Comparison of ENCODE assay signal across 23 cellular contexts in the genomic region with DNA sequence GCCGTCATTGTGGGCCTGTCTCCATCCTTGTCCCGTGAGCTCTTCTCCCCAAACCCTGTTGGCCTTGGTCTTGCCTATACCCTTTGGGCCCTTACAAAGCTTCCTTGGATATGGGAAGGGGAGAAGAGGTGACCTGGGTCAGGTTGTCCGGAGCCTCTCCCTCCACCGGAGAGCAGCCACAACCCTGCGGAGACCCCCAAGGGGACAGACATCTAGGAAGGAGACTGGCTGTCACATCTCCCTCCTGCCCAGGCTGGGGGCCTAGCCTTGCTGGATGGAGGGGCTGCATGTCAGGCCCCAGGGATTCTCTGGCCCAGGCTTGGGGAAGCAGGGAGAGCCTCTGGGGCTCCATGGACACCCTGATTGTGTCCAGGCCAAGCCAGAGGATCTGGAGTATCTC. TPM values are rescaled to one million over a fixed set of nuclear protein-coding genes. Genes with fewer than 3 reads are reported as not detected.
"Had no signal": no experiment of that assay in that cellular context is flagged by ENCODE, and none has a peak within 500 bp of the region (broad histone marks: within the 10 kb centered on the region; RNA-seq: fewer than 3 reads in every experiment).

No MANE protein-coding gene starts in this region.

- H3K9me3 ChIP-seq: adrenal gland, breast epithelium had no signal

- H3K27me3 Mint-ChIP-seq: activated B cell treated with CpG ODN at 0.5 μM for 24 hours; activated CD4-positive, alpha-beta T cell treated with anti-CD3 and anti-CD28 coated beads, Interleukin-2, amount 10 ng/mL, durations not matched to agents 7 days and 5 days; activated CD8-positive, alpha-beta T cell treated with anti-CD3 and anti-CD28 coated beads for 36 hours; activated naive CD8-positive, alpha-beta T cell treated with anti-CD3 and anti-CD28 coated beads, Interleukin-2, amount 10 ng/mL, durations not matched to agents 7 days and 5 days; IgD-negative memory B cell; T-cell had no signal

- H3K4me3 Mint-ChIP-seq: activated B cell treated with CpG ODN at 0.5 μM for 24 hours; activated CD4-positive, alpha-beta T cell treated with anti-CD3 and anti-CD28 coated beads, Interleukin-2, amount 10 ng/mL, durations not matched to agents 7 days and 5 days; activated CD8-positive, alpha-beta T cell treated with anti-CD3 and anti-CD28 coated beads for 36 hours; activated naive CD8-positive, alpha-beta T cell treated with anti-CD3 and anti-CD28 coated beads, Interleukin-2, amount 10 ng/mL, durations not matched to agents 7 days and 5 days; IgD-negative memory B cell; T-cell had no signal

- H3K36me3 Mint-ChIP-seq: IgD-negative memory B cell had no signal

- ATAC-seq: activated CD8-positive, alpha-beta T cell treated with anti-CD3 and anti-CD28 coated beads for 36 hours; PC-3; T-cell had no signal

- H3K4me3 ChIP-seq: adrenal gland, breast epithelium had no signal

- H3K9me3 Mint-ChIP-seq: activated B cell treated with CpG ODN at 0.5 μM for 24 hours; activated CD4-positive, alpha-beta T cell treated with anti-CD3 and anti-CD28 coated beads, Interleukin-2, amount 10 ng/mL, durations not matched to agents 7 days and 5 days; activated CD8-positive, alpha-beta T cell treated with anti-CD3 and anti-CD28 coated beads for 36 hours; activated naive CD8-positive, alpha-beta T cell treated with anti-CD3 and anti-CD28 coated beads, Interleukin-2, amount 10 ng/mL, durations not matched to agents 7 days and 5 days; IgD-negative memory B cell; T-cell had no signal

- H3K27ac ChIP-seq: adrenal gland, breast epithelium had no signal

- H3K4me1 Mint-ChIP-seq: activated B cell treated with CpG ODN at 0.5 μM for 24 hours had no signal

- H3K27me3 ChIP-seq: adrenal gland, breast epithelium had no signal

- DNase-seq: activated B cell treated with CpG ODN at 0.5 μM for 24 hours; activated CD4-positive, alpha-beta T cell treated with anti-CD3 and anti-CD28 coated beads for 1 hour; activated CD4-positive, alpha-beta T cell treated with anti-CD3 and anti-CD28 coated beads, Interleukin-2, amount 10 ng/mL, durations not matched to agents 7 days and 5 days; activated CD8-positive, alpha-beta memory T cell treated with anti-CD3 and anti-CD28 coated beads, Interleukin-2, amount 50 U/mL, for 4 hours; activated CD8-positive, alpha-beta T cell treated with anti-CD3 and anti-CD28 coated beads for 36 hours; activated naive CD4-positive, alpha-beta T cell treated with anti-CD3 and anti-CD28 coated beads, Interleukin-2, amount 50 U/mL, for 16 hours; activated naive CD8-positive, alpha-beta T cell treated with anti-CD3 and anti-CD28 coated beads, Interleukin-2, amount 10 ng/mL, durations not matched to agents 7 days and 5 days; caudate nucleus; KG1; NCI-H1048; NCI-H146; NCI-H187 treated with DMSO at 0.1 percent for 48 hours; NCI-H2081 treated with DMSO at 0.1 percent for 48 hours; NCI-H446; NCI-H524; PC-3; SIG-M5; T-cell; T-helper 2 cell; T1000 had no signal

- H3K36me3 ChIP-seq: breast epithelium had no signal

- H3K27ac Mint-ChIP-seq: activated B cell treated with CpG ODN at 0.5 μM for 24 hours; activated CD4-positive, alpha-beta T cell treated with anti-CD3 and anti-CD28 coated beads, Interleukin-2, amount 10 ng/mL, durations not matched to agents 7 days and 5 days; activated naive CD8-positive, alpha-beta T cell treated with anti-CD3 and anti-CD28 coated beads, Interleukin-2, amount 10 ng/mL, durations not matched to agents 7 days and 5 days; T-cell had no signal

RNA-seq across cellular contexts. Expression of a gene that starts 11.8 kb away (rescaled TPM):
- total RNA-seq: activated CD4-positive, alpha-beta T cell treated with anti-CD3 and anti-CD28 coated beads, Interleukin-2, amount 10 ng/mL, durations not matched to agents 7 days and 5 days had no signal
- polyA plus RNA-seq: IgD-negative memory B cell had no signal
